8 cellular contexts compared by ENCODE assay signal in genomic region chr22:41382098-41382578, GRCh38. TPM values are rescaled to one million over a fixed set of nuclear protein-coding genes. Genes with fewer than 3 reads are reported as not detected.
A peak's percentile ranks its signal among the peaks of the same experiment; 100 is the strongest.
DNase-seq lines count a peak whose midpoint lies in the region; ATAC-seq, FAIRE-seq and TF ChIP-seq lines count a peak whose summit lies in the region.

No MANE protein-coding gene starts in this region.

- DNase-seq in CD4-positive, alpha-beta memory T cell = peak; percentile 63 to 76 (median 65)
- DNase-seq in HL-60 (ENCODE audit: low read depth in 1 of 2, low spot score in 1 of 2) (peak in 1 of 2 experiments; percentile 44), WTC11 (ENCODE audit: low spot score) (peak; percentile 70), caudate nucleus (lab: John Stamatoyannopoulos, UW) (peak in 57 of 61 donors; percentile 32 to 92 (median 79)), keratinocyte (ENCODE audit: low read depth, low spot score) (no peak), amniotic stem cell (lab: John Stamatoyannopoulos, UW) (no peak)
- peak; percentile 36 to 40 for DNase-seq in stimulated activated CD4-positive, alpha-beta T cell treated with anti-CD3 and anti-CD28 coated beads, Interleukin-15, amount 100 ng/mL, for 48 hours (ENCODE audit: low read depth in 2 of 2)

- no peaks in the 10 kb centered on the region for H3K79me2 ChIP-seq in keratinocyte (ENCODE audit: control insufficient read depth, insufficient read depth, low read length)

- peak overlapping the region; percentile 87 for H3K4me2 ChIP-seq in keratinocyte (ENCODE audit: control insufficient read depth, extremely low read depth, insufficient read depth, low read depth, low read length)

- TF ChIP-seq CTCF in HL-60 (IDR thresholded peaks at IDR 0.05; ENCODE audit: insufficient read depth, low read length) = no peak
- TF ChIP-seq CTCF in WTC11 (IDR thresholded peaks at IDR 0.05) = no peak
- no peak for TF ChIP-seq CTCF in keratinocyte (optimal IDR thresholded peaks at IDR 0.05 in 1 of 3, IDR thresholded peaks at IDR 0.05 in 1 of 3, conservative IDR thresholded peaks at IDR 0.05 in 1 of 3; ENCODE audit: extremely low read depth in 1 of 3, insufficient read depth in 2 of 3, low read length in 3 of 3)

- CTCF ChIA-PET in CD4-positive, alpha-beta memory T cell (lab: Charles Lee; ENCODE audit: partially characterized antibody) = interaction anchor here (0.6 to 2.4 kb wide), 9 partner anchors 21 to 285 kb away, joined by 3 to 12 read pairs (median 4); partner anchors contain the start of genes PMM1, POLR3H, RANGAP1 and ZC3H7B
- CTCF ChIA-PET in WTC11 (lab: Charles Lee) = interaction anchor here (0.7 to 3.3 kb wide), 21 partner anchors 15 to 239 kb away, joined by 3 to 42 read pairs (median 6); partner anchors contain the start of genes ACO2, DESI1, PHF5A and PMM1

- H3K9me1 ChIP-seq in keratinocyte (ENCODE audit: control insufficient read depth, extremely low read depth, insufficient read depth, low read length) = no peaks in the 10 kb centered on the region

- H4K20me1 ChIP-seq in keratinocyte (ENCODE audit: control insufficient read depth, extremely low read depth, insufficient read depth, low read length) = no peaks in the 10 kb centered on the region

- POLR2A ChIA-PET in CD4-positive, alpha-beta memory T cell (lab: Charles Lee; ENCODE audit: partially characterized antibody) = interaction anchor here (0.9 to 3.7 kb wide), 17 partner anchors 16 to 559 kb away, joined by 3 to 45 read pairs (median 8); partner anchors contain the start of genes ACO2, DESI1, EP300 and PHF5A
- POLR2A ChIA-PET in WTC11 (lab: Charles Lee) = interaction anchor here (0.9 to 3.7 kb wide), 18 partner anchors 9 to 431 kb away, joined by 3 to 24 read pairs (median 5); partner anchors contain the start of genes ACO2, PHF5A, PMM1 and POLR3H

- no peaks in the 10 kb centered on the region for H3K36me3 ChIP-seq in CD4-positive, alpha-beta memory T cell (ENCODE audit: insufficient read depth, low read length)
- peaks cover under 1 to 1% of the 10 kb centered on the region in 2 experiments for H3K36me3 ChIP-seq in keratinocyte (ENCODE audit: control insufficient read depth in 2 of 2, extremely low read depth in 1 of 2, insufficient read depth in 2 of 2, low read length in 2 of 2)

- H3K9me3 Mint-ChIP-seq in CD4-positive, alpha-beta memory T cell = no peaks in the 10 kb centered on the region
- no peaks in the 10 kb centered on the region for H3K9me3 Mint-ChIP-seq in WTC11

- dilution Hi-C loops in keratinocyte (cut with MboI; ENCODE audit: extremely low pct_ligation_motif_present, low sequenced_read_pairs) = no loop called here

- intact Hi-C loops in CD4-positive, alpha-beta memory T cell (cut with micrococcal nuclease) = loop anchor here (1.0 to 5.0 kb wide), 2 partner anchors 81 to 290 kb away; partner anchors contain the start of genes EP300 and ZC3H7B

- peaks cover 18% of the 10 kb centered on the region for H3K4me1 ChIP-seq in CD4-positive, alpha-beta memory T cell (ENCODE audit: insufficient read depth, low read length)
- peaks cover 18% of the 10 kb centered on the region for H3K4me1 ChIP-seq in keratinocyte (ENCODE audit: control insufficient read depth, extremely low read depth, insufficient read depth, low read length)

- peak overlapping the region; percentile 87 for H3K27ac ChIP-seq in CD4-positive, alpha-beta memory T cell (ENCODE audit: low read depth, low read length)
- peak overlapping the region; percentile 77 for H3K27ac ChIP-seq in HL-60 (replicated peaks)
- H3K27ac ChIP-seq in caudate nucleus (ENCODE audit: low read depth, low read length) = peak overlapping the region; percentile 98
- H3K27ac ChIP-seq in keratinocyte (ENCODE audit: control insufficient read depth, insufficient read depth, low read length) = peak overlapping the region; percentile 83

- peak overlapping the region; percentile 61 to 88 for H3K4me3 ChIP-seq in CD4-positive, alpha-beta memory T cell (ENCODE audit: low read length in 2 of 2)
- H3K4me3 ChIP-seq in HL-60 (replicated peaks; ENCODE audit: insufficient read depth, low read length) = peak overlapping the region; percentile 84
- peak overlapping the region; percentile 72 to 88 (median 73) for H3K4me3 ChIP-seq in keratinocyte (ENCODE audit: control insufficient read depth in 2 of 3, extremely low read depth in 1 of 3, insufficient read depth in 2 of 3, low read depth in 1 of 3, low read length in 3 of 3)

- peak overlapping the region; percentile 80 for H3K9ac ChIP-seq in keratinocyte (ENCODE audit: control insufficient read depth, extremely low read depth, insufficient read depth, low read length)

- peak overlapping the region; percentile 19 for H2AFZ ChIP-seq in keratinocyte (ENCODE audit: control insufficient read depth, low read length)

- H3K27me3 ChIP-seq in CD4-positive, alpha-beta memory T cell (ENCODE audit: insufficient read depth, low read length) = no peaks in the 10 kb centered on the region
- H3K27me3 ChIP-seq in HL-60 (ENCODE audit: insufficient read depth, poor library complexity, severe bottlenecking) (no peaks in the 10 kb centered on the region), keratinocyte (ENCODE audit: control insufficient read depth, extremely low read depth, insufficient read depth, low read length) (no peaks in the 10 kb centered on the region)

- H3K27me3 Mint-ChIP-seq in CD4-positive, alpha-beta memory T cell = no peaks in the 10 kb centered on the region
- H3K27me3 Mint-ChIP-seq in WTC11 (ENCODE audit: low read depth) = peaks cover 4% of the 10 kb centered on the region

- peak overlapping the region; percentile 95 to 98 (median 97) for H3K27ac Mint-ChIP-seq in CD4-positive, alpha-beta memory T cell
- peak overlapping the region; percentile 49; the same call in 1 of the 2 replicates for H3K27ac Mint-ChIP-seq in WTC11

- FAIRE-seq in keratinocyte (lab: Jason Lieb, UNC) = no peak

- peaks cover 12 to 36% (median 22%) of the 10 kb centered on the region in 4 donors for H3K4me1 Mint-ChIP-seq in CD4-positive, alpha-beta memory T cell
- peaks cover 21% of the 10 kb centered on the region for H3K4me1 Mint-ChIP-seq in WTC11

- H3K4me3 Mint-ChIP-seq in CD4-positive, alpha-beta memory T cell = peak overlapping the region; percentile 90 to 94 (median 92)
- H3K4me3 Mint-ChIP-seq in WTC11 = peak overlapping the region; percentile 75

- ATAC-seq in GM19452 (IDR thresholded peaks at IDR 0.05; ENCODE audit: unreplicated experiment) (peak; percentile 14), WTC11 (peak; percentile 44)

- no peaks in the 10 kb centered on the region for H3K9me3 ChIP-seq in CD4-positive, alpha-beta memory T cell (ENCODE audit: control insufficient read depth in 1 of 2, low read length in 2 of 2)
- H3K9me3 ChIP-seq in keratinocyte (ENCODE audit: control insufficient read depth, low read depth, low read length) = no peaks in the 10 kb centered on the region

- H3K36me3 Mint-ChIP-seq in CD4-positive, alpha-beta memory T cell = peaks cover 0 to 5% of the 10 kb centered on the region in 2 donors
- H3K36me3 Mint-ChIP-seq in WTC11 = no peaks in the 10 kb centered on the region

TF ChIP-seq in WTC11, 78 proteins besides CTCF, POLR2A, EP300 and RAD21 (continues in another document):
- TF ChIP-seq ZNF416 (CRISPR knock-in tag; IDR thresholded peaks at IDR 0.05) (no peak), E2F4 (CRISPR knock-in tag; IDR thresholded peaks at IDR 0.05; ENCODE audit: borderline replicate concordance, low read depth) (no peak), FOXP1 (CRISPR knock-in tag; IDR thresholded peaks at IDR 0.05; ENCODE audit: borderline replicate concordance) (no peak), FOXK1 (CRISPR knock-in tag; IDR thresholded peaks at IDR 0.05) (no peak), CBFB (CRISPR knock-in tag; IDR thresholded peaks at IDR 0.05; ENCODE audit: low read depth) (no peak), GABPB1 (CRISPR knock-in tag; IDR thresholded peaks at IDR 0.05) (no peak), NFATC4 (CRISPR knock-in tag; IDR thresholded peaks at IDR 0.05) (no peak), ESRRA (CRISPR knock-in tag; IDR thresholded peaks at IDR 0.05; ENCODE audit: borderline replicate concordance) (no peak), ETV6 (CRISPR knock-in tag; IDR thresholded peaks at IDR 0.05) (no peak), TEAD4 (CRISPR knock-in tag; IDR thresholded peaks at IDR 0.05) (no peak)
- TF ChIP-seq, protein P1, sequence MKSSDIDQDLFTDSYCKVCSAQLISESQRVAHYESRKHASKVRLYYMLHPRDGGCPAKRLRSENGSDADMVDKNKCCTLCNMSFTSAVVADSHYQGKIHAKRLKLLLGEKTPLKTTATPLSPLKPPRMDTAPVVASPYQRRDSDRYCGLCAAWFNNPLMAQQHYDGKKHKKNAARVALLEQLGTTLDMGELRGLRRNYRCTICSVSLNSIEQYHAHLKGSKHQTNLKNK (CRISPR knock-in tag; IDR thresholded peaks at IDR 0.05) = no peak
- TF ChIP-seq, protein P2, sequence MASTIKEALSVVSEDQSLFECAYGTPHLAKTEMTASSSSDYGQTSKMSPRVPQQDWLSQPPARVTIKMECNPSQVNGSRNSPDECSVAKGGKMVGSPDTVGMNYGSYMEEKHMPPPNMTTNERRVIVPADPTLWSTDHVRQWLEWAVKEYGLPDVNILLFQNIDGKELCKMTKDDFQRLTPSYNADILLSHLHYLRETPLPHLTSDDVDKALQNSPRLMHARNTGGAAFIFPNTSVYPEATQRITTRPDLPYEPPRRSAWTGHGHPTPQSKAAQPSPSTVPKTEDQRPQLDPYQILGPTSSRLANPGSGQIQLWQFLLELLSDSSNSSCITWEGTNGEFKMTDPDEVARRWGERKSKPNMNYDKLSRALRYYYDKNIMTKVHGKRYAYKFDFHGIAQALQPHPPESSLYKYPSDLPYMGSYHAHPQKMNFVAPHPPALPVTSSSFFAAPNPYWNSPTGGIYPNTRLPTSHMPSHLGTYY (CRISPR knock-in tag; IDR thresholded peaks at IDR 0.05) = no peak

RNA-seq across cellular contexts. Expression of gene TEF, which starts 0.4 kb away (rescaled TPM):
- total RNA-seq in CD4-positive, alpha-beta memory T cell = 1 to 10 TPM; 6.5 to 8.8 TPM
- 1 to 10 TPM; 4.4 to 6.4 TPM for polyA plus RNA-seq in CD4-positive, alpha-beta memory T cell
- total RNA-seq in WTC11 (2021) = 9.8 to 12.0 TPM (median 10.2 TPM) in 3 replicates
- polyA plus RNA-seq in keratinocyte = 8.6 to 12.4 TPM (median 12.0 TPM) in 3 replicates
- polyA plus RNA-seq in keratinocyte (2011; ENCODE audit: low read depth) = 2.9 TPM
- polyA plus RNA-seq in keratinocyte (2011; cell fraction: cytosol; rRNA removed) = 6.6 and 12.4 TPM in 2 replicates
- polyA plus RNA-seq in keratinocyte (2011; cell fraction: nucleus; rRNA removed) = 5.3 and 15.9 TPM in 2 replicates
- polyA plus RNA-seq in keratinocyte (2012; ENCODE audit: low replicate concordance) = 5.1 and 8.5 TPM in 2 replicates
- 17.3 to 62.3 TPM (median 17.4 TPM) in 3 replicates for polyA minus RNA-seq in keratinocyte
- polyA minus RNA-seq in keratinocyte (2011; cell fraction: cytosol; rRNA and poly(A)+ RNA removed) = 6.5 TPM
- polyA minus RNA-seq in keratinocyte (2011; cell fraction: nucleus; rRNA and poly(A)+ RNA removed) = 3.6 and 11.4 TPM in 2 replicates

Comparison
In these comparisons a context has a peak if more than half of its experiments do, and no peak if none do; other contexts are left out.
1. DNase-seq: peak in CD4-positive, alpha-beta memory T cell (5 of 5), WTC11 (single experiment), caudate nucleus (57 of 61) and stimulated activated CD4-positive, alpha-beta T cell treated with anti-CD3 and anti-CD28 coated beads, Interleukin-15, amount 100 ng/mL, for 48 hours (2 of 2); none in keratinocyte (single experiment) and amniotic stem cell (single experiment).
2. Peak in every context shown above with its lines, with median percentiles within 50 percentile points of each other: H3K27ac ChIP-seq and H3K4me3 ChIP-seq.